In the genomic region with DNA sequence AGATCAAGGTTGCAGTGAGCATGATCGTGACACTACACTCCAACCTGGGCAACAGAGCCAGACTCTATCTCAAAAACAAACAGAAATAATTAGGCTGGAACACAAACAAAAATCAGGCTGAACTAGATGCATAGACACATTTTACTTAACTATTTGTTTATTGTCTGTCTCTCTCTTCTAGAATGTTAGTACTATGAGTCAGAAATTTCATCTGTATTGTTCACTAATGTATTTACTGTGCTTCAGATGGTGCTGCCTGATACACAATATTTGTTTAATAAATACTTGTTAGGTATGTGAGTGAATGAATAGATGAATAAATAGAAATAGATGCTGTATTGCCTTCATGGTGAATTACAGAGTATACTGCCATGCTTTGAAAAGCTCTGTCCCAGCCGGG, we compare ENCODE assay signal across 19 cellular contexts. TPM values are rescaled to one million over a fixed set of nuclear protein-coding genes. Genes with fewer than 3 reads are reported as not detected.
"Had no signal": no experiment of that assay in that cellular context is flagged by ENCODE, and none has a peak within 500 bp of the region (broad histone marks: within the 10 kb centered on the region; RNA-seq: fewer than 3 reads in every experiment).

No MANE protein-coding gene starts in this region.

- H3K4me1 ChIP-seq: transverse colon had no signal

- H3K4me3 ChIP-seq: smooth muscle cell, transverse colon had no signal

- DNase-seq: activated CD4-positive, alpha-beta T cell treated with anti-CD3 and anti-CD28 coated beads for 4 hours; activated CD8-positive, alpha-beta T cell treated with anti-CD3 and anti-CD28 coated beads for 36 hours; activated effector memory CD4-positive, alpha-beta T cell treated with Interleukin-2 at 50 U/mL for 16 hours; activated T-cell treated with anti-CD3 and anti-CD28 coated beads, Interleukin-2, amount 50 U/mL, for 4 hours; amygdala; cerebellar nuclear complex; effector memory CD4-positive, alpha-beta T cell; left ventricle myocardium superior; mesenchymal stem cell; occipital lobe; right cardiac atrium; stimulated activated naive CD8-positive, alpha-beta T cell treated with anti-CD3 and anti-CD28 coated beads, Interleukin-15, Interleukin-2, amounts not matched to agents 100 U/mL and 50 U/mL, for 24 hours; T-helper 2 cell; transverse colon had no signal

- H3K9me3 ChIP-seq: transverse colon had no signal

- H3K4me2 ChIP-seq: smooth muscle cell had no signal

- H3K27ac ChIP-seq: foreskin keratinocyte, transverse colon had no signal

- H3K36me3 ChIP-seq: transverse colon had no signal

- ATAC-seq: activated CD8-positive, alpha-beta T cell treated with anti-CD3 and anti-CD28 coated beads for 36 hours; activated T-cell treated with anti-CD3 and anti-CD28 coated beads, Interleukin-2, amount 50 U/mL, for 4 hours; foreskin keratinocyte; left ventricle myocardium superior; natural killer cell treated with Interleukin-12 subunit alpha and Interleukin-12 subunit beta and Interleukin-15 and Interleukin-18, amount 100 ng/mL, for 72 hours; right cardiac atrium; stimulated activated naive CD8-positive, alpha-beta T cell treated with anti-CD3 and anti-CD28 coated beads, Interleukin-15, Interleukin-2, amounts not matched to agents 100 U/mL and 50 U/mL, for 24 hours; WTC11 had no signal

RNA-seq across cellular contexts. Expression of gene LIN28A, which starts 6.0 kb away (rescaled TPM):
- total RNA-seq: activated CD8-positive, alpha-beta T cell treated with anti-CD3 and anti-CD28 coated beads for 36 hours; foreskin keratinocyte; left ventricle myocardium superior; natural killer cell treated with Interleukin-12 subunit alpha and Interleukin-12 subunit beta and Interleukin-15 and Interleukin-18, amount 100 ng/mL, for 72 hours; occipital lobe; right cardiac atrium; smooth muscle cell; transverse colon had no signal
- polyA plus RNA-seq: foreskin keratinocyte, right cardiac atrium had no signal

RNA-seq across cellular contexts. Expression of gene ZNF683, which starts 32.1 kb away (rescaled TPM):
- total RNA-seq: foreskin keratinocyte; left ventricle myocardium superior; natural killer cell treated with Interleukin-12 subunit alpha and Interleukin-12 subunit beta and Interleukin-15 and Interleukin-18, amount 100 ng/mL, for 72 hours; occipital lobe; progenitor cell of endocrine pancreas; smooth muscle cell; transverse colon; WTC11 had no signal
- polyA plus RNA-seq: foreskin keratinocyte, right cardiac atrium, smooth muscle cell had no signal

RNA-seq across cellular contexts. Expression of gene CRYBG2, which starts 50.7 kb away (rescaled TPM):
- total RNA-seq: left ventricle myocardium superior, right cardiac atrium had no signal
- polyA plus RNA-seq: right cardiac atrium had no signal
